ENCODE assay signal across 10 cellular contexts in the genomic region with DNA sequence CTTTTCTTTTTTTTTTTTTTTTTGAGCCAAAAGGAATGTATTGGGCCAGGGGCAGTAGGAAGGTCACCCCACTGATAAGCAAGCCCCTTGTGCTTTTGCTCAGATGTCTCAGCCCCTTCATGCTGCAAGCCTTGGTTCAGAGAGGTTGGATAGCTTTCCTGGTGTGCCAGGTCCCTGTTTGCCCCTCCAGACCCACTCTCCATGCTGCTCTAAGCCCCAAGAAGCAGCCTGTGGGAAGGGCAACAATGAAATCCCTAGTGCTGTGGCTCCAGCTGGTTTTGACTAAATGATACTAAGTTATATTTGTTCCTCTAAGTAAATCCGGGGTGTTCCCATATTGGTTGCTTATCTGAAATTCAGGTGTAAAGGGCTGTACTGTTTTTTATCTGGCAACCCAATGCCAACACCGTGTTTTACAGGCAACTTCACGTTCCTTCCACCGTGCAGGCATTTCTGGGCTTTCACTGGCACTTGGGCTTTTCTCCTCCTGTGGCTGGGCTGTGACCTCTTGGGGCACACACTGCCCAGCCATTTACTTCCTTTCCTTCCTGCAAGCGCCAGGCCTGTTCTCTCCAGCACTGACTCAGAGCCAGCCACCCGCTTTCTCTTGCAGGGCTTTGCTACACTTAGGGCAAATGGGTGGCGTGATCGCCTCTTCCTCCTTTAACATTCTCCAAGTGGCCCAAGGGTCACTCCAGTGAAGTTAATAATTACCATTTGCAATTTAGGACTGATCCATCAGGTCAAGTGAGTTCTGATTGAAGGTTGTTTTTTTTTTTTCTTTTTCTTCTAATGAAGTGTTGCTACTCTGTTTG. TPM values are rescaled to one million over a fixed set of nuclear protein-coding genes. Genes with fewer than 3 reads are reported as not detected.
DNase-seq lines count a peak whose midpoint lies in the region; ATAC-seq and TF ChIP-seq lines count a peak whose summit lies in the region.
"Had no signal": no experiment of that assay in that cellular context is flagged by ENCODE, and none has a peak within 500 bp of the region (broad histone marks: within the 10 kb centered on the region; RNA-seq: fewer than 3 reads in every experiment).

No MANE protein-coding gene starts in this region.

- 10% methylated on average over 8 of the region's 8 CpGs for WGBS in right lobe of liver (ENCODE audit: insufficient coverage, low coverage, low lambda C conversion rate, missing lambda C conversion rate)
- WGBS in transverse colon (ENCODE audit: low coverage in 1 of 2), 2 donors, result 55 to 56% methylated on average over 7 to 8 of the region's 8 CpGs

- H3K36me3 ChIP-seq in duodenal mucosa (ENCODE audit: control insufficient read depth in 1 of 2, insufficient read depth in 2 of 2, low read length in 2 of 2), result no peaks in the 10 kb centered on the region
- peaks cover 0 to 4% (median 0%) of the 10 kb centered on the region in 4 donors for H3K36me3 ChIP-seq in right lobe of liver
- no peaks in the 10 kb centered on the region for H3K36me3 ChIP-seq in transverse colon
- H3K36me3 ChIP-seq: WERI-Rb-1 had no signal

- DNase-seq in NB4 (ENCODE audit: low read depth) (peak; percentile 54), right lobe of liver (peak; percentile 86 to 95 (median 93)), transverse colon (peak; percentile 81), HPDE6-E6E7 (ENCODE audit: extremely low spot score) (no peak), NCI-H748 treated with DMSO at 0.1 percent for 48 hours (lab: John Stamatoyannopoulos, UW) (no peak)
- no peak for DNase-seq in activated CD8-positive, alpha-beta memory T cell treated with anti-CD3 and anti-CD28 coated beads, Interleukin-2, amount 50 U/mL, for 48 hours
- DNase-seq: naive B cell, NCI-H69, WERI-Rb-1 had no signal

- H3K27me3 ChIP-seq in duodenal mucosa (ENCODE audit: control insufficient read depth in 1 of 2, insufficient read depth in 2 of 2, low read length in 2 of 2) (no peaks in the 10 kb centered on the region), right lobe of liver (no peaks in the 10 kb centered on the region), transverse colon (no peaks in the 10 kb centered on the region)

- intact Hi-C loops in right lobe of liver (cut with DNase I), result no loop called here
- intact Hi-C loops in transverse colon (cut with DNase I; ENCODE audit: low total_unique reads), result no loop called here

- H3K9ac ChIP-seq in duodenal mucosa (ENCODE audit: low read depth in 1 of 2, low read length in 2 of 2), result no peak overlapping the region

- H3K27ac ChIP-seq in duodenal mucosa (ENCODE audit: low read depth, low read length), result peak overlapping the region; percentile 30
- H3K27ac ChIP-seq in right lobe of liver, result peak overlapping the region; percentile 25 to 72 (median 32)
- peak overlapping the region; percentile 51 to 74 (median 60) for H3K27ac ChIP-seq in transverse colon
- H3K27ac ChIP-seq: WERI-Rb-1 had no signal

- TF ChIP-seq CTCF in NB4 (IDR thresholded peaks at IDR 0.05; ENCODE audit: low read depth, low read length), result no peak
- TF ChIP-seq CTCF in right lobe of liver (IDR thresholded peaks at IDR 0.05), result no peak
- TF ChIP-seq CTCF in transverse colon (IDR thresholded peaks at IDR 0.05), result no peak

- ATAC-seq in right lobe of liver, result peak; percentile 95 to 97 (median 96)

- H3K4me1 ChIP-seq in duodenal mucosa (ENCODE audit: control insufficient read depth in 1 of 2, insufficient read depth in 2 of 2, low read length in 2 of 2) (peaks cover 25 to 28% of the 10 kb centered on the region in 2 donors), right lobe of liver (peaks cover 0 to 31% (median 12%) of the 10 kb centered on the region in 4 donors), transverse colon (peaks cover 4 to 21% (median 17%) of the 10 kb centered on the region in 4 donors)

- no peaks in the 10 kb centered on the region for H3K9me3 ChIP-seq in duodenal mucosa (ENCODE audit: control insufficient read depth in 1 of 2, low read length in 2 of 2)
- H3K9me3 ChIP-seq in right lobe of liver, result no peaks in the 10 kb centered on the region
- H3K9me3 ChIP-seq in transverse colon, result no peaks in the 10 kb centered on the region

- H3K4me3 ChIP-seq in NB4 (ENCODE audit: low read depth, low read length) (no peak overlapping the region), duodenal mucosa (ENCODE audit: low read depth in 1 of 2, low read length in 2 of 2) (peak overlapping the region; percentile 29 to 51), right lobe of liver (no peak overlapping the region), transverse colon (no peak overlapping the region)

- no peak for TF ChIP-seq POLR2A in NB4 (IDR thresholded peaks at IDR 0.05; ENCODE audit: extremely low read depth, insufficient read length)
- TF ChIP-seq POLR2A in right lobe of liver (IDR thresholded peaks at IDR 0.05), result no peak
- TF ChIP-seq POLR2A in transverse colon (IDR thresholded peaks at IDR 0.05), result peak; percentile 17

- no peak for TF ChIP-seq EP300 in transverse colon (IDR thresholded peaks at IDR 0.05; ENCODE audit: low read depth)

- in situ Hi-C loops in transverse colon (cut with MboI; ENCODE audit: low pct_ligation_motif_present in 1 of 4, low pct_unique_long_range_greater_than_20kb in 1 of 4, low sequenced_read_pairs in 3 of 4), result no loop called here

RNA-seq across cellular contexts. Expression of gene MERTK, which starts 21.6 kb away (rescaled TPM):
- total RNA-seq in right lobe of liver (10 to 100 TPM; 10.6 to 18.3 (median 13.1) TPM), transverse colon (10 to 100 TPM; 10.8 to 28.6 (median 11.6) TPM)

RNA-seq across cellular contexts. Expression of gene ANAPC1, which starts 36.0 kb away (rescaled TPM):
- total RNA-seq in right lobe of liver, result 10 to 100 TPM; 14.4 to 40.3 (median 17.7) TPM
- total RNA-seq in transverse colon, result 10 to 100 TPM; 37.3 to 67.3 (median 51.4) TPM

Comparison
In these comparisons a context has a peak if more than half of its experiments do, and no peak if none do; other contexts are left out.
1. DNase-seq: peak in NB4 (single experiment), right lobe of liver (3 of 3) and transverse colon (single experiment); none in HPDE6-E6E7 (single experiment), activated CD8-positive, alpha-beta memory T cell treated with anti-CD3 and anti-CD28 coated beads, Interleukin-2, amount 50 U/mL, for 48 hours (single experiment) and NCI-H748 treated with DMSO at 0.1 percent for 48 hours (single experiment).
2. H3K4me3 ChIP-seq: peak in duodenal mucosa (2 of 2); none in NB4 (single experiment), right lobe of liver (0 of 3) and transverse colon (0 of 4).
3. Peak in every context shown above with its lines, with median percentiles within 50 percentile points of each other: H3K27ac ChIP-seq.